8 cellular contexts compared by ENCODE assay signal in the genomic region with DNA sequence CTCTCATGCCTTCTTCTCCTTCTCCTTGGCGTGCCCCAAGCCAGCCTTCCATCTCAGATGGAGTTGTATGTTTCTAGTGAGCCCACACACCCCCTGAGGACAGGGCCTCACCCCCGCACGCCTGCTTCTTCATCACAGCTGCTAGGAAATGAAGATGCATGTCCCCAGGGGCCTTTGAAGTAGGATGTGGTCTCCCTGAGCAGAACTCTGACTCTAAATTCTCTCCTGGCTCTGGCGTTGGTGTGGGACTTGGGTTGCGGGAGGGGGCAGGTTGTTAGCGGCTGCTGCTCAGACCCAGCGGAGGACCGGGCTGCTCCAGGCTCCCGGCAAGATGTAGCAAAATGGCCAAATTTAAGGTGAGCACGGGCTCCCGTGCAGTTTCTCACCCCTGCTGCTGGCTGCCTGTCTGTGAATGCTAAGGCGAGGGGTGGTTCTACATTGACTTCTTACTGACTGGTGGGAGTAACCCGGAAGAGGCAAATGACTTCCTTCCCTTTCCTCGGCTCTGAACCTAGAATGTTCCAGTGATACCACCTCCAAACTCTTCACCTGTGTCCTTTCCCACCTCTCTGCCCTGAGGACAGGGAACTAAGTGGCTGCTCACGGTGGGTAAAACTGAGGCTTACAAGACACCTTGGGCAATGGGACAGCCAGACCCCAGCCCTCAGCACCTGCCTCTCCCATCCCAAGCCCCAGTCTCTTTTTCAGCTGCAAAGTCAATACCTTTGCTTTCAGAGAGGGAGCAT.
DNase-seq lines count a peak whose midpoint lies in the region; ATAC-seq and TF ChIP-seq lines count a peak whose summit lies in the region.

No MANE protein-coding gene starts in this region.

- TF ChIP-seq CTCF in OCI-LY3 (IDR thresholded peaks at IDR 0.05; ENCODE audit: low read depth, low read length): no peak

- no peaks in the 10 kb centered on the region for H3K9me3 ChIP-seq in OCI-LY3 (ENCODE audit: insufficient read depth, low read length)
- H3K9me3 ChIP-seq in effector memory CD4-positive, alpha-beta T cell (ENCODE audit: control insufficient read depth, low read length): no peaks in the 10 kb centered on the region

- H3K9ac ChIP-seq in OCI-LY3 (ENCODE audit: low read length): no peak overlapping the region

- ATAC-seq in GM21737 (IDR thresholded peaks at IDR 0.05; ENCODE audit: unreplicated experiment): peak; percentile 52
- ATAC-seq in GM21717 (IDR thresholded peaks at IDR 0.05; ENCODE audit: unreplicated experiment): no peak

- peak overlapping the region; percentile 39 for H3K4me2 ChIP-seq in OCI-LY3 (ENCODE audit: low read length)

- peaks cover 9% of the 10 kb centered on the region for H3K4me1 ChIP-seq in OCI-LY3 (ENCODE audit: low read length)
- peaks cover 23% of the 10 kb centered on the region for H3K4me1 ChIP-seq in effector memory CD4-positive, alpha-beta T cell (ENCODE audit: control insufficient read depth, insufficient read depth, low read length, poor library complexity, severe bottlenecking)

- no peaks in the 10 kb centered on the region for H3K36me3 ChIP-seq in OCI-LY3 (replicated peaks; ENCODE audit: low read depth, low read length)
- no peaks in the 10 kb centered on the region for H3K36me3 ChIP-seq in effector memory CD4-positive, alpha-beta T cell (ENCODE audit: control insufficient read depth, insufficient read depth, low read length)

- H4K20me1 ChIP-seq in OCI-LY3 (ENCODE audit: insufficient read depth, low read length): peaks cover 14% of the 10 kb centered on the region

- H2AFZ ChIP-seq in OCI-LY3 (ENCODE audit: low read depth, low read length): no peak overlapping the region

- DNase-seq in effector memory CD4-positive, alpha-beta T cell: no peak
- peak in 2 of 3 experiments; percentile 31 to 42 for DNase-seq in stimulated activated CD4-positive, alpha-beta T cell treated with anti-CD3 and anti-CD28 coated beads, TNF-alpha, amount 100 ng/mL, for 4 hours (ENCODE audit: low read depth in 3 of 3)
- DNase-seq in COLO668 (lab: John Stamatoyannopoulos, UW; ENCODE audit: unreplicated experiment): no peak
- no peak for DNase-seq in NCI-H187 (lab: John Stamatoyannopoulos, UW)
- DNase-seq in epidermal melanocyte (ENCODE audit: insufficient read length, low spot score): no peak

- peaks cover 39% of the 10 kb centered on the region for H3K79me2 ChIP-seq in OCI-LY3 (ENCODE audit: low read length)

- H3K27me3 ChIP-seq in OCI-LY3 (ENCODE audit: low read depth, low read length): no peaks in the 10 kb centered on the region
- no peaks in the 10 kb centered on the region for H3K27me3 ChIP-seq in effector memory CD4-positive, alpha-beta T cell (replicated peaks; ENCODE audit: control insufficient read depth, insufficient read depth, low read length, poor library complexity, severe bottlenecking)

- no peak overlapping the region for H3K4me3 ChIP-seq in OCI-LY3 (ENCODE audit: low read length)
- H3K4me3 ChIP-seq in effector memory CD4-positive, alpha-beta T cell (ENCODE audit: insufficient read depth, low read depth, low read length, poor library complexity, severe bottlenecking): peak overlapping the region; percentile 18

- no peak overlapping the region for H3K27ac ChIP-seq in OCI-LY3 (ENCODE audit: low read length)
- H3K27ac ChIP-seq in effector memory CD4-positive, alpha-beta T cell (ENCODE audit: insufficient read depth, low read length, poor library complexity, severe bottlenecking): peak overlapping the region; percentile 9

Comparison
In these comparisons a context has a peak if more than half of its experiments do, and no peak if none do; other contexts are left out.
1. DNase-seq: peak in stimulated activated CD4-positive, alpha-beta T cell treated with anti-CD3 and anti-CD28 coated beads, TNF-alpha, amount 100 ng/mL, for 4 hours (2 of 3); none in effector memory CD4-positive, alpha-beta T cell (0 of 3), COLO668 (single experiment), NCI-H187 (0 of 2) and epidermal melanocyte (single experiment).